Comparison of ENCODE assay signal across 9 cellular contexts in genomic region chr10:35339946-35340345, GRCh38. TPM values are rescaled to one million over a fixed set of nuclear protein-coding genes. Genes with fewer than 3 reads are reported as not detected.
A peak's percentile ranks its signal among the peaks of the same experiment; 100 is the strongest.
DNase-seq lines count a peak whose midpoint lies in the region; ATAC-seq and TF ChIP-seq lines count a peak whose summit lies in the region.
"Had no signal": no experiment of that assay in that cellular context is flagged by ENCODE, and none has a peak within 500 bp of the region (broad histone marks: within the 10 kb centered on the region; RNA-seq: fewer than 3 reads in every experiment).

No MANE protein-coding gene starts in this region.

- H3K9me3 ChIP-seq in aorta (ENCODE audit: control insufficient read depth, low read length) (no peaks in the 10 kb centered on the region), adrenal gland (replicated peaks in 1 of 3) (no peaks in the 10 kb centered on the region)

- TF ChIP-seq POLR2A in adrenal gland (IDR thresholded peaks at IDR 0.05), result no peak

- H3K4me3 ChIP-seq in aorta (ENCODE audit: low read length in 2 of 2), result no peak overlapping the region
- H3K4me3 ChIP-seq in adrenal gland, result no peak overlapping the region

- H3K27ac ChIP-seq in aorta (ENCODE audit: low read depth in 1 of 2, low read length in 2 of 2), result no peak overlapping the region
- no peak overlapping the region for H3K27ac ChIP-seq in adrenal gland

- H3K27me3 Mint-ChIP-seq in immature natural killer cell (ENCODE audit: low read depth in 3 of 3), result peaks cover 3 to 9% (median 4%) of the 10 kb centered on the region in 3 donors

- H3K4me1 ChIP-seq in aorta (ENCODE audit: control insufficient read depth in 1 of 2, insufficient read depth in 2 of 2, low read length in 2 of 2) (peaks cover 0 to 3% of the 10 kb centered on the region in 2 donors), adrenal gland (replicated peaks in 1 of 2) (peaks cover 13 to 38% of the 10 kb centered on the region in 2 donors)

- ATAC-seq in GM18520 (IDR thresholded peaks at IDR 0.05; ENCODE audit: unreplicated experiment) (peak; percentile 52), GM21619 (IDR thresholded peaks at IDR 0.05; ENCODE audit: unreplicated experiment) (peak; percentile 51), HG03565 (IDR thresholded peaks at IDR 0.05; ENCODE audit: unreplicated experiment) (peak; percentile 53), aorta (ENCODE audit: low FRiP score) (no peak), Right ventricle myocardium inferior (no peak)

- no peaks in the 10 kb centered on the region for H3K27me3 ChIP-seq in aorta (ENCODE audit: control insufficient read depth in 1 of 2, insufficient read depth in 2 of 2, low read length in 1 of 2)
- H3K27me3 ChIP-seq in adrenal gland, result no peaks in the 10 kb centered on the region
- H3K27me3 ChIP-seq: dorsolateral prefrontal cortex had no signal

- peaks cover 71 to 79% of the 10 kb centered on the region in 2 donors for H3K4me1 Mint-ChIP-seq in immature natural killer cell

- DNase-seq in immature natural killer cell, result no peak
- DNase-seq in aorta, result no peak
- DNase-seq in adrenal gland, result no peak
- DNase-seq in activated CD4-positive, alpha-beta T cell treated with anti-CD3 and anti-CD28 coated beads for 4 hours, result no peak
- DNase-seq in Right ventricle myocardium inferior (ENCODE audit: missing footprints), result no peak
- DNase-seq: dorsolateral prefrontal cortex had no signal

- no peaks in the 10 kb centered on the region for H3K36me3 ChIP-seq in aorta (ENCODE audit: control insufficient read depth in 1 of 2, insufficient read depth in 2 of 2, low read length in 1 of 2)
- H3K36me3 ChIP-seq in adrenal gland (replicated peaks in 1 of 2), result no peaks in the 10 kb centered on the region

- intact Hi-C loops in aorta (cut with DNase I) (loop anchor here (10.0 kb wide), 4 partner anchors 205 to 225 kb away; partner anchors contain the start of gene CREM (in 1 of the 2)), adrenal gland (cut with DNase I) (no loop called here), Right ventricle myocardium inferior (cut with DNase I) (loop anchor here (5.0 to 10.0 kb wide), 3 partner anchors 32 to 215 kb away; partner anchors contain the start of gene CREM)

- H3K36me3 Mint-ChIP-seq in immature natural killer cell, result no peaks in the 10 kb centered on the region

- TF ChIP-seq CTCF in adrenal gland (IDR thresholded peaks at IDR 0.05), result no peak

- H3K9me3 Mint-ChIP-seq in immature natural killer cell, result no peaks in the 10 kb centered on the region

- no peak overlapping the region for H3K4me3 Mint-ChIP-seq in immature natural killer cell

- WGBS in aorta, 2 donors, result 75 to 85% methylated on average over 2 of the region's 2 CpGs
- 63 to 71% (median 69%) methylated on average over 2 of the region's 2 CpGs for WGBS in adrenal gland, 4 donors

- H3K27ac Mint-ChIP-seq in immature natural killer cell, result peak overlapping the region; percentile 54 to 82 (median 70)

RNA-seq across cellular contexts. Expression of gene CCNY, which starts 3.6 kb away (rescaled TPM):
- polyA plus RNA-seq in immature natural killer cell (10 to 100 TPM in 2 of 3 donors, 1 to 10 TPM in 1; 7.8 to 13.2 (median 12.4) TPM), aorta (10 to 100 TPM; 25.5 to 36.8 TPM), adrenal gland (10 to 100 TPM; 18.3 to 67.9 (median 19.9) TPM)
- total RNA-seq in aorta (10 to 100 TPM; 71.9 to 95.9 TPM), adrenal gland (10 to 100 TPM; 30.4 to 87.0 (median 55.5) TPM), Right ventricle myocardium inferior (91.8 TPM)

Comparison
In these comparisons a context has a peak if more than half of its experiments do, and no peak if none do; other contexts are left out.
1. ATAC-seq: peak in GM18520 (single experiment), GM21619 (single experiment) and HG03565 (single experiment); none in aorta (single experiment) and Right ventricle myocardium inferior (single experiment).
2. intact Hi-C loops: an anchor here in aorta (10.0 kb wide) and Right ventricle myocardium inferior (5.0 to 10.0 kb wide); none called in adrenal gland.